ENCODE assay signal across 8 cellular contexts in genomic region chr17:46977348-46977747, GRCh38. TPM values are rescaled to one million over a fixed set of nuclear protein-coding genes. Genes with fewer than 3 reads are reported as not detected.
DNase-seq lines count a peak whose midpoint lies in the region; ATAC-seq and TF ChIP-seq lines count a peak whose summit lies in the region.

No MANE protein-coding gene starts in this region.

- intact Hi-C loops in ovary (cut with DNase I): no loop called here

- H3K9me3 ChIP-seq in iPS-18c (ENCODE audit: control insufficient read depth, insufficient read depth, low read length): peaks cover 2% of the 10 kb centered on the region
- H3K9me3 ChIP-seq in ovary: no peaks in the 10 kb centered on the region

- TF ChIP-seq CTCF in ovary (IDR thresholded peaks at IDR 0.05): no peak

- no peak overlapping the region for H3K27ac ChIP-seq in ovary

- no peaks in the 10 kb centered on the region for H3K27me3 ChIP-seq in ovary

- in situ Hi-C loops in ACHN (cut with HindIII; ENCODE audit: low pct_ligation_motif_present, low pct_unique_long_range_greater_than_20kb, low sequenced_read_pairs): no loop called here

- H3K4me3 ChIP-seq in iPS-18c (ENCODE audit: insufficient read depth, low read depth, low read length): peak overlapping the region; percentile 64; the same call in 1 of the 2 replicates
- H3K4me3 ChIP-seq in ovary: no peak overlapping the region

- no peak for TF ChIP-seq POLR2A in ovary (IDR thresholded peaks at IDR 0.05)

- ATAC-seq in HG02623 (IDR thresholded peaks at IDR 0.05; ENCODE audit: unreplicated experiment) (no peak), HG03432 (IDR thresholded peaks at IDR 0.05; ENCODE audit: unreplicated experiment) (no peak)

- no peaks in the 10 kb centered on the region for H3K36me3 ChIP-seq in ovary

- H3K4me1 ChIP-seq in ovary (ENCODE audit: insufficient read depth): peaks cover 2% of the 10 kb centered on the region

- no peak for TF ChIP-seq EP300 in ovary (IDR thresholded peaks at IDR 0.05)

- DNase-seq in ACHN (peak; percentile 17), HCEC 1CT (peak; percentile 57), SW 1271 (lab: John Stamatoyannopoulos, UW) (peak; percentile 18 to 34), ovary (no peak), CD1c-positive myeloid dendritic cell (ENCODE audit: extremely low spot score) (no peak)

- 31 to 49% (median 33%) methylated on average over 7 of the region's 7 CpGs for WGBS in ovary, 3 donors

RNA-seq across cellular contexts. Expression of gene RPRML, which starts 1.7 kb away (rescaled TPM):
- total RNA-seq in ovary: under 1 TPM in 1 of 7 donors, not detected in 6; 0.69 TPM
- not detected for polyA plus RNA-seq in ovary

RNA-seq across cellular contexts. Expression of gene GOSR2, which starts 54.4 kb away (rescaled TPM):
- 10 to 100 TPM; 29.9 to 79.3 (median 59.9) TPM for total RNA-seq in ovary
- 10 to 100 TPM; 24.2 to 53.1 TPM for polyA plus RNA-seq in ovary

Comparison
In these comparisons a context has a peak if more than half of its experiments do, and no peak if none do; other contexts are left out.
1. DNase-seq: peak in ACHN (single experiment), HCEC 1CT (single experiment) and SW 1271 (2 of 2); none in ovary (0 of 5) and CD1c-positive myeloid dendritic cell (single experiment).